Comparison of ENCODE assay signal across 1 cellular context in the genomic region with DNA sequence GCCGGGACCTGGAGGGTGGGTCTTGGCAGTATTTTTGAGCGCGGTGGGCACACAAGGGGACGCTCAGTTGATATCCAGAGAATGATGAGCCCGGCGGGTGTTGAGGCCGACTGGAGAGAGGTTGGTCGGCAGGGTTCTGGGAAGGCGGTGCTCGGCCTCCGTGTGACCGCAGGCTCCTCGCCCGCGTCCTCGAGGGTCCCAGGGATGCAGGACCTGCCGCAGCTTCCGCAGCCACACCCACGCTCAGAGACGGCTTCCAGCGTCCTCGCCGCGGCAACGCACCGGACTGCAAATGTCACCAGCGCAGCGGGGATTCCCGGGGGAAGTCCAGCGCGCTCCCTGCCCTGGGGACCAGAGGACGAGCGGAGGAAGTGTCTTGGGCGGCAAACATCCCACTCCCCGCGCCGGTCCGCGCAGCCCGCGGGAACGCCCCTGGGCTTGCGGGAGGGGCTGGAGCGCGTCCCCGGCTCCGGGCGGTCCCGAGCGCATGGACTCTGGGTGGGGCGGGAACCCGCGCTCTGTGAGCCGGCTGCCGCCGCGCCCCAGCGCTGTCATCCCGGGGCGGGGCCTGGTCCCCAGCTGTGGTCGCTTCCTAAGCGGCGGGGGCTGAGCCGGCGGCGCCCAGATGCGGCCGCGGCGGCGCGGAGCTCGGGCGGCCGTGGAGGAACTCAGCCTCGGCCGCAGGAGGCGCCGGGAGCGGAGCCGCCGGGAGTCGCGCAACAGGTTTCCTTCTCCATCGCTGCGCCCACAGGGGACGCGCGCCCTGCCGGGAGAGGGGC.
TF ChIP-seq lines count a peak whose summit lies in the region.

STX11 (plus strand) TSS at position 624 of the 779 bp plus-strand sequence. CDS start 36,111 bp downstream, outside the sequence.

TF ChIP-seq in A549, 52 proteins besides CTCF, POLR2A, EP300 and RAD21 (continued from another document):
- no peak for TF ChIP-seq PHF8 (IDR thresholded peaks at IDR 0.05; ENCODE audit: borderline replicate concordance, low read depth)
- TF ChIP-seq HDAC2 (IDR thresholded peaks at IDR 0.05) = no peak
- no peak for TF ChIP-seq CEBPB (IDR thresholded peaks at IDR 0.05)
- TF ChIP-seq ZNF302 (CRISPR knock-in tag; IDR thresholded peaks at IDR 0.05) = no peak
- no peak for TF ChIP-seq NFE2L2 (conservative IDR thresholded peaks at IDR 0.05; ENCODE audit: low read length)
